8 cellular contexts compared by ENCODE assay signal in genomic region chr20:62141397-62142251, GRCh38. TPM values are rescaled to one million over a fixed set of nuclear protein-coding genes. Genes with fewer than 3 reads are reported as not detected.
DNase-seq lines count a peak whose midpoint lies in the region; ATAC-seq and TF ChIP-seq lines count a peak whose summit lies in the region.

No MANE protein-coding gene starts in this region.

- H3K27ac ChIP-seq in endodermal cell (ENCODE audit: low read depth, low read length) = no peak overlapping the region

- H3K4me3 ChIP-seq in AG09309 (ENCODE audit: control insufficient read depth, low read depth, low read length) (peak overlapping the region; percentile 71), endodermal cell (ENCODE audit: low read length) (peak overlapping the region; percentile 86)

- no peaks in the 10 kb centered on the region for H3K9me3 ChIP-seq in endodermal cell (ENCODE audit: control insufficient read depth, low read length)

- peaks cover 52% of the 10 kb centered on the region for H3K36me3 Mint-ChIP-seq in endodermal cell (ENCODE audit: low read depth)
- peaks cover 44% of the 10 kb centered on the region for H3K36me3 Mint-ChIP-seq in nephron progenitor cell (ENCODE audit: low read depth)

- no peak for ATAC-seq in HG03439 (IDR thresholded peaks at IDR 0.05; ENCODE audit: unreplicated experiment)
- no peak for ATAC-seq in HG03095 (IDR thresholded peaks at IDR 0.05; ENCODE audit: unreplicated experiment)

- H3K27me3 ChIP-seq in endodermal cell (ENCODE audit: control insufficient read depth, insufficient read depth, low read length, poor library complexity, severe bottlenecking) = no peaks in the 10 kb centered on the region

- peak; percentile 18 for DNase-seq in AG09309 (ENCODE audit: low read depth)
- DNase-seq in SK-N-DZ (ENCODE audit: low spot score) = peak; percentile 60
- peak; percentile 73 for DNase-seq in endodermal cell
- no peak for DNase-seq in nephron progenitor cell
- no peak for DNase-seq in medulla oblongata (ENCODE audit: extremely low spot score)

- H3K9me3 Mint-ChIP-seq in endodermal cell (no peaks in the 10 kb centered on the region), nephron progenitor cell (no peaks in the 10 kb centered on the region)

- peaks cover 14% of the 10 kb centered on the region for H3K4me1 ChIP-seq in endodermal cell (ENCODE audit: control insufficient read depth, insufficient read depth, low read length)

- TF ChIP-seq CTCF in AG09309 (IDR thresholded peaks at IDR 0.05; ENCODE audit: control insufficient read depth, insufficient read depth, low read depth, low read length, missing control alignments) (peak; percentile 56), GM12872 (IDR thresholded peaks at IDR 0.05; ENCODE audit: insufficient read depth, low read depth, low read length) (peak; percentile 40; the same call in 1 of the 3 replicates), endodermal cell (conservative IDR thresholded peaks at IDR 0.05) (peak; percentile 71), nephron progenitor cell (IDR thresholded peaks at IDR 0.05) (no peak)

- H3K9ac ChIP-seq in endodermal cell (ENCODE audit: extremely low read depth, low read length, poor library complexity, severe bottlenecking) = peak overlapping the region; percentile 73

- H3K27ac Mint-ChIP-seq in endodermal cell (peak overlapping the region; percentile 94), nephron progenitor cell (peak overlapping the region; percentile 94)

- H3K4me1 Mint-ChIP-seq in endodermal cell (peaks cover 27% of the 10 kb centered on the region), nephron progenitor cell (peaks cover 43% of the 10 kb centered on the region)

- peaks cover 64% of the 10 kb centered on the region for H3K36me3 ChIP-seq in endodermal cell (ENCODE audit: control insufficient read depth, insufficient read depth, low read length)

- no peaks in the 10 kb centered on the region for H3K27me3 Mint-ChIP-seq in endodermal cell (ENCODE audit: insufficient read depth)
- peaks cover 3% of the 10 kb centered on the region for H3K27me3 Mint-ChIP-seq in nephron progenitor cell (ENCODE audit: low read depth, poor library complexity)

- 24 to 31% methylated on average over 9 to 14 of the region's 14 CpGs for WGBS in endodermal cell (ENCODE audit: insufficient coverage in 1 of 2, insufficient read length in 1 of 2), 2 experiments

- H3K4me3 Mint-ChIP-seq in endodermal cell = peak overlapping the region; percentile 85
- H3K4me3 Mint-ChIP-seq in nephron progenitor cell = peak overlapping the region; percentile 90

RNA-seq across cellular contexts. Expression of gene PSMA7, which starts 1.6 kb away (rescaled TPM):
- 1,037 and 1,133 TPM in 2 replicates for polyA plus RNA-seq in SK-N-DZ (2014; cell fraction: cytosol; rRNA removed)
- polyA plus RNA-seq in SK-N-DZ (2014; cell fraction: nucleus; rRNA removed) = 962 and 1,204 TPM in 2 replicates
- 100 to 1,000 TPM; 279 to 280 TPM for total RNA-seq in endodermal cell
- 253 TPM for polyA plus RNA-seq in endodermal cell (2013, experiment 1 of 2)
- polyA plus RNA-seq in endodermal cell (2013, experiment 2 of 2) = 256 TPM

RNA-seq across cellular contexts. Expression of gene SS18L1, which starts 1.9 kb away (rescaled TPM):
- polyA plus RNA-seq in SK-N-DZ (2014; cell fraction: cytosol; rRNA removed) = 44.5 and 49.5 TPM in 2 replicates
- polyA plus RNA-seq in SK-N-DZ (2014; cell fraction: nucleus; rRNA removed) = 51.7 and 69.4 TPM in 2 replicates
- 10 to 100 TPM; 23.2 to 28.8 TPM for total RNA-seq in endodermal cell
- polyA plus RNA-seq in endodermal cell (2013, experiment 1 of 2) = 26.8 TPM
- polyA plus RNA-seq in endodermal cell (2013, experiment 2 of 2) = 25.7 TPM

RNA-seq across cellular contexts. Expression of gene LSM14B, which starts 19.3 kb away (rescaled TPM):
- 118 and 122 TPM in 2 replicates for polyA plus RNA-seq in SK-N-DZ (2014; cell fraction: cytosol; rRNA removed)
- 111 and 131 TPM in 2 replicates for polyA plus RNA-seq in SK-N-DZ (2014; cell fraction: nucleus; rRNA removed)
- total RNA-seq in endodermal cell = 10 to 100 TPM; 89.1 to 91.1 TPM
- polyA plus RNA-seq in endodermal cell (2013, experiment 1 of 2) = 74.6 TPM
- 61.5 TPM for polyA plus RNA-seq in endodermal cell (2013, experiment 2 of 2)

RNA-seq across cellular contexts. Expression of gene MTG2, which starts 41.2 kb away (rescaled TPM):
- polyA plus RNA-seq in SK-N-DZ (2014; cell fraction: cytosol; rRNA removed) = 39.2 and 49.2 TPM in 2 replicates
- 24.7 and 44.5 TPM in 2 replicates for polyA plus RNA-seq in SK-N-DZ (2014; cell fraction: nucleus; rRNA removed)
- total RNA-seq in endodermal cell = 10 to 100 TPM; 28.2 to 29.6 TPM
- 23.8 TPM for polyA plus RNA-seq in endodermal cell (2013, experiment 1 of 2)
- polyA plus RNA-seq in endodermal cell (2013, experiment 2 of 2) = 21.6 TPM

Comparison
In these comparisons a context has a peak if more than half of its experiments do, and no peak if none do; other contexts are left out.
1. DNase-seq: peak in AG09309 (single experiment), SK-N-DZ (single experiment) and endodermal cell (single experiment); none in nephron progenitor cell (single experiment) and medulla oblongata (single experiment).